ENCODE assay signal across 3 cellular contexts in genomic region chr2:234840336-234840735, GRCh38.
TF ChIP-seq lines count a peak whose summit lies in the region.

No MANE protein-coding gene starts in this region.

TF ChIP-seq in A549, 52 proteins besides CTCF, POLR2A, EP300 and RAD21 (continues in another document):
- TF ChIP-seq HOXB13 (CRISPR knock-in tag; IDR thresholded peaks at IDR 0.05; ENCODE audit: low read depth) (no peak), ELK1 (IDR thresholded peaks at IDR 0.05; ENCODE audit: low read depth, low read length) (no peak), KDM1A (IDR thresholded peaks at IDR 0.05; ENCODE audit: low read depth) (no peak), CEBPB (IDR thresholded peaks at IDR 0.05) (0 out of 4 replicates have a peak, but pooled peaks of 1 of the 2 experiments have one; percentile 21), CHD4 (IDR thresholded peaks at IDR 0.05; ENCODE audit: borderline replicate concordance) (no peak), SMC3 (IDR thresholded peaks at IDR 0.05) (peak; percentile 52), FOSL2 (IDR thresholded peaks at IDR 0.05) (peak; percentile 84), FOSL2 (CRISPR knock-in tag; IDR thresholded peaks at IDR 0.05) (peak; percentile 94), TP53 (CRISPR knock-in tag; IDR thresholded peaks at IDR 0.05) (no peak), JUN (IDR thresholded peaks at IDR 0.05) (peak in 1 of 2 experiments; percentile 70; a peak in 4 of 5 replicates), ESRRA (IDR thresholded peaks at IDR 0.05; ENCODE audit: borderline replicate concordance, low read length) (no peak), MAFK (IDR thresholded peaks at IDR 0.05; ENCODE audit: partially characterized antibody) (no peak), BCL3 (IDR thresholded peaks at IDR 0.05) (peak; percentile 58; the same call in 1 of the 3 replicates), ZC3H11A (IDR thresholded peaks at IDR 0.05) (no peak), MYC (IDR thresholded peaks at IDR 0.05; ENCODE audit: borderline replicate concordance, low read length) (peak; percentile 61; the same call in 1 of the 2 replicates), BHLHE40 (IDR thresholded peaks at IDR 0.05; ENCODE audit: low read depth, low read length) (no peak), HDAC2 (IDR thresholded peaks at IDR 0.05) (no peak), JUNB (IDR thresholded peaks at IDR 0.05) (peak; percentile 85), USF2 (IDR thresholded peaks at IDR 0.05) (no peak), NFE2L2 (conservative IDR thresholded peaks at IDR 0.05; ENCODE audit: low read length) (no peak)
- TF ChIP-seq, protein P1, sequence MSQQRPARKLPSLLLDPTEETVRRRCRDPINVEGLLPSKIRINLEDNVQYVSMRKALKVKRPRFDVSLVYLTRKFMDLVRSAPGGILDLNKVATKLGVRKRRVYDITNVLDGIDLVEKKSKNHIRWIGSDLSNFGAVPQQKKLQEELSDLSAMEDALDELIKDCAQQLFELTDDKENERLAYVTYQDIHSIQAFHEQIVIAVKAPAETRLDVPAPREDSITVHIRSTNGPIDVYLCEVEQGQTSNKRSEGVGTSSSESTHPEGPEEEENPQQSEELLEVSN (IDR thresholded peaks at IDR 0.05; ENCODE audit: borderline replicate concordance, low read depth): peak; percentile 77; the same call in 1 of the 2 replicates
- TF ChIP-seq, protein P2, sequence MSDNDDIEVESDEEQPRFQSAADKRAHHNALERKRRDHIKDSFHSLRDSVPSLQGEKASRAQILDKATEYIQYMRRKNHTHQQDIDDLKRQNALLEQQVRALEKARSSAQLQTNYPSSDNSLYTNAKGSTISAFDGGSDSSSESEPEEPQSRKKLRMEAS (IDR thresholded peaks at IDR 0.05): peak; percentile 93

TF ChIP-seq in IMR-90, 13 proteins besides CTCF, POLR2A, EP300 and RAD21:
- TF ChIP-seq CHD1 (IDR thresholded peaks at IDR 0.05; ENCODE audit: low read depth, low read length) (no peak), CEBPB (IDR thresholded peaks at IDR 0.05; ENCODE audit: low read depth, low read length) (no peak), NFE2L2 (IDR thresholded peaks at IDR 0.05; ENCODE audit: low read depth, low read length) (no peak), RCOR1 (IDR thresholded peaks at IDR 0.05; ENCODE audit: insufficient replicate concordance, low read length) (peak; percentile 30), ELK1 (IDR thresholded peaks at IDR 0.05; ENCODE audit: borderline replicate concordance, low read depth, low read length) (no peak), MAZ (IDR thresholded peaks at IDR 0.05; ENCODE audit: borderline replicate concordance, low read depth, low read length) (peak; percentile 83; the same call in 1 of the 2 replicates), BHLHE40 (IDR thresholded peaks at IDR 0.05; ENCODE audit: low read depth, low read length) (0 out of 2 replicates have a peak, but pooled peaks have one; percentile 38), MAFK (IDR thresholded peaks at IDR 0.05; ENCODE audit: low read depth, low read length) (no peak), MXI1 (IDR thresholded peaks at IDR 0.05; ENCODE audit: borderline replicate concordance, low read depth, low read length) (peak; percentile 62; the same call in 1 of the 2 replicates), FOS (IDR thresholded peaks at IDR 0.05; ENCODE audit: low read depth, low read length) (peak; percentile 97), RFX5 (IDR thresholded peaks at IDR 0.05; ENCODE audit: low read depth, low read length) (no peak), SMC3 (IDR thresholded peaks at IDR 0.05; ENCODE audit: low read depth, low read length) (no peak), USF2 (IDR thresholded peaks at IDR 0.05; ENCODE audit: low read depth, low read length) (no peak)
TF ChIP-seq in IMR-90: peak in this region for 5.

TF ChIP-seq in H1, 55 proteins besides CTCF, POLR2A, EP300 and RAD21:
- TF ChIP-seq EGR1 (IDR thresholded peaks at IDR 0.05; ENCODE audit: borderline replicate concordance, low read depth, low read length): no peak
- TF ChIP-seq TEAD4 (IDR thresholded peaks at IDR 0.05; ENCODE audit: low read depth, low read length): peak; percentile 60
- TF ChIP-seq CHD1 (IDR thresholded peaks at IDR 0.05; ENCODE audit: low read depth, low read length): no peak
- TF ChIP-seq, protein P3, sequence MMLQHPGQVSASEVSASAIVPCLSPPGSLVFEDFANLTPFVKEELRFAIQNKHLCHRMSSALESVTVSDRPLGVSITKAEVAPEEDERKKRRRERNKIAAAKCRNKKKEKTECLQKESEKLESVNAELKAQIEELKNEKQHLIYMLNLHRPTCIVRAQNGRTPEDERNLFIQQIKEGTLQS (IDR thresholded peaks at IDR 0.05; ENCODE audit: insufficient read depth, low read depth, low read length): 0 out of 2 replicates have a peak, but pooled peaks have one; percentile 44
- peak; percentile 78; the same call in 1 of the 2 replicates for TF ChIP-seq JUN (IDR thresholded peaks at IDR 0.05; ENCODE audit: low read depth, low read length)
- TF ChIP-seq, protein P4, sequence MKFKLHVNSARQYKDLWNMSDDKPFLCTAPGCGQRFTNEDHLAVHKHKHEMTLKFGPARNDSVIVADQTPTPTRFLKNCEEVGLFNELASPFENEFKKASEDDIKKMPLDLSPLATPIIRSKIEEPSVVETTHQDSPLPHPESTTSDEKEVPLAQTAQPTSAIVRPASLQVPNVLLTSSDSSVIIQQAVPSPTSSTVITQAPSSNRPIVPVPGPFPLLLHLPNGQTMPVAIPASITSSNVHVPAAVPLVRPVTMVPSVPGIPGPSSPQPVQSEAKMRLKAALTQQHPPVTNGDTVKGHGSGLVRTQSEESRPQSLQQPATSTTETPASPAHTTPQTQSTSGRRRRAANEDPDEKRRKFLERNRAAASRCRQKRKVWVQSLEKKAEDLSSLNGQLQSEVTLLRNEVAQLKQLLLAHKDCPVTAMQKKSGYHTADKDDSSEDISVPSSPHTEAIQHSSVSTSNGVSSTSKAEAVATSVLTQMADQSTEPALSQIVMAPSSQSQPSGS (IDR thresholded peaks at IDR 0.05; ENCODE audit: low read length): 0 out of 2 replicates have a peak, but pooled peaks have one; percentile 48
- TF ChIP-seq, protein P2 (IDR thresholded peaks at IDR 0.05): peak; percentile 77
- no peak for TF ChIP-seq MAFK (IDR thresholded peaks at IDR 0.05; ENCODE audit: low read depth, low read length)
- peak; percentile 97 for TF ChIP-seq JUND (IDR thresholded peaks at IDR 0.05; ENCODE audit: low read length)
